ENCODE assay signal across 8 cellular contexts in genomic region chr19:48812094-48812929, GRCh38. TPM values are rescaled to one million over a fixed set of nuclear protein-coding genes. Genes with fewer than 3 reads are reported as not detected.
DNase-seq lines count a peak whose midpoint lies in the region; ATAC-seq lines count a peak whose summit lies in the region.

No MANE protein-coding gene starts in this region.

- no peaks in the 10 kb centered on the region for H3K27me3 Mint-ChIP-seq in T-helper 1 cell treated with Interleukin-12 subunit alpha and Interleukin-12 subunit beta and Interleukin-4 antibody, amounts not matched to agents 30 μg/mL and 1 μg/mL, for 36 hours (ENCODE audit: low read depth)

- H3K4me1 Mint-ChIP-seq in T-helper 1 cell treated with Interleukin-12 subunit alpha and Interleukin-12 subunit beta and Interleukin-4 antibody, amounts not matched to agents 30 μg/mL and 1 μg/mL, for 36 hours (ENCODE audit: low read depth): peaks cover 30% of the 10 kb centered on the region

- H3K4me3 Mint-ChIP-seq in T-helper 1 cell treated with Interleukin-12 subunit alpha and Interleukin-12 subunit beta and Interleukin-4 antibody, amounts not matched to agents 30 μg/mL and 1 μg/mL, for 36 hours: peak overlapping the region; percentile 79

- ATAC-seq in GM19452 (IDR thresholded peaks at IDR 0.05; ENCODE audit: unreplicated experiment): peak; percentile 60
- no peak for ATAC-seq in HG03469 (IDR thresholded peaks at IDR 0.05; ENCODE audit: unreplicated experiment)

- H3K27ac Mint-ChIP-seq in T-helper 1 cell treated with Interleukin-12 subunit alpha and Interleukin-12 subunit beta and Interleukin-4 antibody, amounts not matched to agents 30 μg/mL and 1 μg/mL, for 36 hours: peak overlapping the region; percentile 79

- no peaks in the 10 kb centered on the region for H3K36me3 Mint-ChIP-seq in T-helper 1 cell treated with Interleukin-12 subunit alpha and Interleukin-12 subunit beta and Interleukin-4 antibody, amounts not matched to agents 30 μg/mL and 1 μg/mL, for 36 hours (ENCODE audit: low read depth)

- no peaks in the 10 kb centered on the region for H3K9me3 Mint-ChIP-seq in T-helper 1 cell treated with Interleukin-12 subunit alpha and Interleukin-12 subunit beta and Interleukin-4 antibody, amounts not matched to agents 30 μg/mL and 1 μg/mL, for 36 hours

- DNase-seq in AML-193 (lab: John Stamatoyannopoulos, UW) (peak; percentile 39 to 45), NAMALWA (ENCODE audit: low spot score) (peak; percentile 87), astrocyte of the hippocampus (ENCODE audit: low read depth, low spot score) (peak; percentile 89), hepatic stellate cell (ENCODE audit: low spot score) (peak; percentile 89), renal cortical epithelial cell (ENCODE audit: low read depth) (peak; percentile 21)

RNA-seq across cellular contexts. Expression of gene BCAT2, which starts 1.5 kb away (rescaled TPM):
- total RNA-seq in renal cortical epithelial cell: 27.2 and 37.3 TPM in 2 replicates

RNA-seq across cellular contexts. Expression of gene HSD17B14, which starts 24.0 kb away (rescaled TPM):
- total RNA-seq in renal cortical epithelial cell: 0.60 and 1.7 TPM in 2 replicates

RNA-seq across cellular contexts. Expression of gene PLEKHA4, which starts 56.1 kb away (rescaled TPM):
- total RNA-seq in renal cortical epithelial cell: 6.8 and 14.4 TPM in 2 replicates

RNA-seq across cellular contexts. Expression of gene FGF21, which starts 57.0 kb away (rescaled TPM):
- not detected in 2 replicates for total RNA-seq in renal cortical epithelial cell

RNA-seq across cellular contexts. Expression of gene FUT1, which starts 59.9 kb away (rescaled TPM):
- 0.05 and 3.0 TPM in 2 replicates for total RNA-seq in renal cortical epithelial cell

Comparison
In these comparisons a context has a peak if more than half of its experiments do, and no peak if none do; other contexts are left out.
1. DNase-seq: peak in every context shown above with its lines; median percentile 89 in astrocyte of the hippocampus; 89 in hepatic stellate cell; 87 in NAMALWA; 42 in AML-193; 21 in renal cortical epithelial cell.